25 cellular contexts compared by ENCODE assay signal in genomic region chr18:42338683-42339082, GRCh38.
A peak's percentile ranks its signal among the peaks of the same experiment; 100 is the strongest.
DNase-seq lines count a peak whose midpoint lies in the region; ATAC-seq and TF ChIP-seq lines count a peak whose summit lies in the region.
"Had no signal": no experiment of that assay in that cellular context is flagged by ENCODE, and none has a peak within 500 bp of the region (broad histone marks: within the 10 kb centered on the region; RNA-seq: fewer than 3 reads in every experiment).

No MANE protein-coding gene starts in this region.

- ATAC-seq in HG02870 (IDR thresholded peaks at IDR 0.05; ENCODE audit: unreplicated experiment) = no peak
- ATAC-seq: activated naive CD8-positive, alpha-beta T cell treated with anti-CD3 and anti-CD28 coated beads, Interleukin-2, amount 50 U/mL, for 24 hours; GM12878; lower lobe of right lung had no signal

- peaks cover 15% of the 10 kb centered on the region for H3K36me3 Mint-ChIP-seq in progenitor cell of endocrine pancreas (ENCODE audit: insufficient read depth)

- peak; percentile 37 for DNase-seq in DMS153 (lab: John Stamatoyannopoulos, UW)
- DNase-seq in DMS153 treated with DMSO at 0.1 percent for 48 hours (lab: John Stamatoyannopoulos, UW; ENCODE audit: unreplicated experiment) = no peak
- DNase-seq in SW480 (ENCODE audit: low spot score) = peak; percentile 22
- DNase-seq in kidney epithelial cell (ENCODE audit: low read depth) = peak; percentile 92
- no peak for DNase-seq in progenitor cell of endocrine pancreas (ENCODE audit: low spot score, unreplicated experiment)
- no peak for DNase-seq in stimulated activated naive CD4-positive, alpha-beta T cell (lab: John Stamatoyannopoulos, UW)
- DNase-seq in substantia nigra (lab: John Stamatoyannopoulos, UW) = no peak
- DNase-seq: activated CD4-positive, alpha-beta T cell treated with anti-CD3 and anti-CD28 coated beads, Interleukin-2, amount 50 U/mL, for 48 hours; activated effector memory CD4-positive, alpha-beta T cell treated with Interleukin-2 at 50 U/mL for 16 hours; activated naive CD8-positive, alpha-beta T cell treated with anti-CD3 and anti-CD28 coated beads, Interleukin-2, amount 50 U/mL, for 24 hours; CD8-positive, alpha-beta memory T cell; DMS79 treated with DMSO at 0.1 percent for 48 hours; lower lobe of right lung; NCI-H1092; NCI-H2029 treated with DMSO at 0.1 percent for 48 hours; NCI-H510A; occipital lobe; spleen; stimulated activated CD4-positive, alpha-beta T cell treated with anti-CD3 and anti-CD28 coated beads, Interleukin-4, amount 100 ng/mL, for 1 hour; stimulated activated naive CD4-positive, alpha-beta T cell treated with Interleukin-2 at 50 U/mL for 16 hours had no signal

- H3K4me1 Mint-ChIP-seq in progenitor cell of endocrine pancreas (ENCODE audit: low read depth) = peaks cover 37% of the 10 kb centered on the region
- H3K4me1 Mint-ChIP-seq: activated naive CD8-positive, alpha-beta T cell treated with anti-CD3 and anti-CD28 coated beads, Interleukin-2, amount 50 U/mL, for 24 hours; CD8-positive, alpha-beta memory T cell had no signal

- peak overlapping the region; percentile 1 for H3K27ac Mint-ChIP-seq in progenitor cell of endocrine pancreas
- H3K27ac Mint-ChIP-seq: activated naive CD8-positive, alpha-beta T cell treated with anti-CD3 and anti-CD28 coated beads, Interleukin-2, amount 50 U/mL, for 24 hours; CD8-positive, alpha-beta memory T cell had no signal

- H3K27me3 ChIP-seq in kidney epithelial cell (ENCODE audit: control insufficient read depth, insufficient read depth, low read length) = no peaks in the 10 kb centered on the region
- H3K27me3 ChIP-seq: spleen, tibial nerve had no signal

- no peaks in the 10 kb centered on the region for H3K36me3 ChIP-seq in kidney epithelial cell (ENCODE audit: control insufficient read depth, insufficient read depth, low read length)
- H3K36me3 ChIP-seq: lower lobe of right lung, spleen, tibial nerve had no signal

- peaks cover 25% of the 10 kb centered on the region for H3K9me3 Mint-ChIP-seq in progenitor cell of endocrine pancreas (ENCODE audit: low read depth)

- H3K27me3 Mint-ChIP-seq in progenitor cell of endocrine pancreas = no peaks in the 10 kb centered on the region
- H3K27me3 Mint-ChIP-seq: activated naive CD8-positive, alpha-beta T cell treated with anti-CD3 and anti-CD28 coated beads, Interleukin-2, amount 50 U/mL, for 24 hours had no signal

- no peak overlapping the region for H3K27ac ChIP-seq in substantia nigra (ENCODE audit: low read depth, low read length, poor library complexity, severe bottlenecking)
- H3K27ac ChIP-seq: 22Rv1, coronary artery, lower lobe of right lung, spleen, tibial nerve had no signal

- no peak overlapping the region for H3K4me3 Mint-ChIP-seq in progenitor cell of endocrine pancreas (ENCODE audit: low read depth)
- H3K4me3 Mint-ChIP-seq: activated naive CD8-positive, alpha-beta T cell treated with anti-CD3 and anti-CD28 coated beads, Interleukin-2, amount 50 U/mL, for 24 hours; CD8-positive, alpha-beta memory T cell had no signal

- no peak for TF ChIP-seq CTCF in kidney epithelial cell (IDR thresholded peaks at IDR 0.05; ENCODE audit: insufficient read depth, low read length, poor library complexity, severe bottlenecking)
- TF ChIP-seq CTCF in progenitor cell of endocrine pancreas (IDR thresholded peaks at IDR 0.05; ENCODE audit: unreplicated experiment) = no peak

- no peak overlapping the region for H3K4me3 ChIP-seq in kidney epithelial cell (ENCODE audit: low read depth, low read length)
- H3K4me3 ChIP-seq: coronary artery, GM12878, lower lobe of right lung, spleen, tibial nerve had no signal

Comparison
In these comparisons a context has a peak if more than half of its experiments do, and no peak if none do; other contexts are left out.
1. DNase-seq: peak in DMS153 (single experiment), SW480 (single experiment) and kidney epithelial cell (single experiment); none in DMS153 treated with DMSO at 0.1 percent for 48 hours (single experiment), progenitor cell of endocrine pancreas (single experiment), stimulated activated naive CD4-positive, alpha-beta T cell (0 of 6) and substantia nigra (0 of 49).